41 cellular contexts compared by ENCODE assay signal in the genomic region with DNA sequence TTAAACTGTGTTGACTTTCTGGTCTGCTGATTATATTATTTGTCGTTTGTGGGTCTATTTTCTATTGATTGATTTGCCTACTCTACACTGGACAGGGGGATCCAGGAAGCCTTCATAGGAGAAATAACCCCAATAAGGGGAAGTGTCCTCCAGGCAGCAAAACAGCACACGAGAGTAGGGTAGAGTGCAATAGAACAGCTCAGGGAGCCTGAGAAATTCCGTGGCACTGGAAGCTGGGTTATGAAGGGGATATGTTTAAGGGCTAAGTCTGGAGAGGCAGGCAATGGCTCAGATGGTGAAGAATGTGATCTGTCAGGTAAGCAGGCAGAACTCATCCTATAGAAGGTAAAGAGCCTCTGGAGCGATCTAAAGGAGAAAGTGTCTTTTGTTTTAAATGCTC. TPM values are rescaled to one million over a fixed set of nuclear protein-coding genes. Genes with fewer than 3 reads are reported as not detected.
"Had no signal": no experiment of that assay in that cellular context is flagged by ENCODE, and none has a peak within 500 bp of the region (broad histone marks: within the 10 kb centered on the region; RNA-seq: fewer than 3 reads in every experiment).

No MANE protein-coding gene starts in this region.

- H3K9me3 ChIP-seq: MG63 had no signal

- H3K36me3 ChIP-seq: MG63 had no signal

- H3K27ac ChIP-seq: KMS-11 had no signal

- H3K4me3 ChIP-seq: MG63 had no signal

- DNase-seq: Karpas-422, Kasumi-1, MG63, MM.1S, MV-4-11, NCI-H1048, NCI-H1092, NCI-H1092 treated with DMSO at 0.1 percent for 48 hours, NCI-H1105, NCI-H1105 treated with DMSO at 0.1 percent for 48 hours, NCI-H1417, NCI-H1417 treated with DMSO at 0.1 percent for 48 hours, NCI-H1436, NCI-H1436 treated with DMSO at 0.1 percent for 48 hours, NCI-H146, NCI-H1694, NCI-H1694 treated with DMSO at 0.1 percent for 48 hours, NCI-H187, NCI-H187 treated with DMSO at 0.1 percent for 48 hours, NCI-H1930, NCI-H2029, NCI-H2029 treated with DMSO at 0.1 percent for 48 hours, NCI-H2081, NCI-H2081 treated with DMSO at 0.1 percent for 48 hours, NCI-H2107, NCI-H2171, NCI-H2171 treated with DMSO at 0.1 percent for 48 hours, NCI-H2227 treated with DMSO at 0.1 percent for 48 hours, NCI-H226, NCI-H345, NCI-H446, NCI-H446 treated with DMSO at 0.1 percent for 48 hours, NCI-H510A, NCI-H510A treated with DMSO at 0.1 percent for 48 hours, NCI-H524, NCI-H524 treated with DMSO at 0.1 percent for 48 hours had no signal

RNA-seq across cellular contexts. Expression of a gene that starts 20.9 kb away (rescaled TPM):
- total RNA-seq: LHCN-M2, M059J, MCF 10A, NCI-H460 had no signal

RNA-seq across cellular contexts. Expression of a gene that starts 46.1 kb away (rescaled TPM):
- total RNA-seq: LHCN-M2, M059J, MCF 10A, NCI-H460 had no signal
